30 cellular contexts compared by ENCODE assay signal in the genomic region with DNA sequence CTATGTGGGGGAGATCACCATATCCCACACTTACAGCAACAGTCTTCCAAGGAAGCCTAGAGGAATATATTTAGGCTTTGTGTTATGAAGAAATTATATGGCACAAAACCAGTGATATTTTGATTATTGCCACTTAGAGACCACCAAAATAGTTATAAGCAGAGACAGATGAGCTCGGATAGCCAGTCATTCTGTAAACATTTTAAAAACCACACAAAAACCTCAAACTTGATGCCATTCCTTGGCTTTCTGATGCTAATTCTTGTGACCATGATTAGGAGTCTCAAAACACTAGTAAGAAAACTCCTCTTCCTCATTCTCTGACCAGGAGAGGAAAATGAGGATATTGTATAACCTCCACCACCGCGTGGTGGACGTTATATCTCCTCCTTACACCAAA.
"Had no signal": no experiment of that assay in that cellular context is flagged by ENCODE, and none has a peak within 500 bp of the region (broad histone marks: within the 10 kb centered on the region; RNA-seq: fewer than 3 reads in every experiment).

No MANE protein-coding gene starts in this region.

- H3K36me3 Mint-ChIP-seq: WTC11 had no signal

- ATAC-seq: Panc1, Right ventricle myocardium inferior, SK-N-SH treated with all-trans-retinoic acid at 6 μM for 48 hours, WTC11 had no signal

- H3K27me3 ChIP-seq: brain microvascular endothelial cell, MG63, SJCRH30 had no signal

- H3K36me3 ChIP-seq: brain microvascular endothelial cell, cardiac muscle cell, MG63, SJCRH30 had no signal

- H3K9me3 Mint-ChIP-seq: activated T-cell treated with anti-CD3 and anti-CD28 coated beads, Interleukin-2, amount 50 U/mL, for 4 hours; T-helper 1 cell treated with Interleukin-12 subunit alpha and Interleukin-12 subunit beta and Interleukin-4 antibody, amounts not matched to agents 30 μg/mL and 1 μg/mL, for 36 hours; WTC11 had no signal

- H3K27ac ChIP-seq: brain microvascular endothelial cell, cardiac muscle cell, SJCRH30 had no signal

- H3K27ac Mint-ChIP-seq: activated CD4-positive, alpha-beta T cell treated with anti-CD3 and anti-CD28 coated beads, Interleukin-2, amount 10 ng/mL, durations not matched to agents 24 days and 14 days; T-helper 1 cell treated with Interleukin-12 subunit alpha and Interleukin-12 subunit beta and Interleukin-4 antibody, amounts not matched to agents 30 μg/mL and 1 μg/mL, for 36 hours; WTC11 had no signal

- DNase-seq: activated CD4-positive, alpha-beta T cell treated with anti-CD3 and anti-CD28 coated beads, Interleukin-2, amount 10 ng/mL, durations not matched to agents 24 days and 14 days; activated CD4-positive, alpha-beta T cell treated with anti-CD3 and anti-CD28 coated beads, Interleukin-2, amount 50 U/mL, for 48 hours; activated CD4-positive, CD25-positive, alpha-beta regulatory T cell treated with anti-CD3 and anti-CD28 coated beads, Interleukin-2, amount 50 U/mL, for 72 hours; activated CD8-positive, alpha-beta memory T cell treated with anti-CD3 and anti-CD28 coated beads for 24 hours; activated gamma-delta T cell; activated naive CD4-positive, alpha-beta T cell treated with anti-CD3 and anti-CD28 coated beads for 36 hours; activated T-cell treated with anti-CD3 and anti-CD28 coated beads, Interleukin-2, amount 50 U/mL, for 4 hours; amygdala; brain microvascular endothelial cell; Kasumi-1; KBM-7; MG63; NCI-H1105; NCI-H1436; NCI-H1694 treated with DMSO at 0.1 percent for 48 hours; NCI-H2029 treated with DMSO at 0.1 percent for 48 hours; NCI-H345; NCI-H510A; NCI-H526 treated with DMSO at 0.1 percent for 48 hours; NCI-H82; OCI-M1; RPMI8226; SJCRH30 had no signal

- H3K27me3 Mint-ChIP-seq: activated CD4-positive, alpha-beta T cell treated with anti-CD3 and anti-CD28 coated beads, Interleukin-2, amount 10 ng/mL, durations not matched to agents 24 days and 14 days; activated naive CD8-positive, alpha-beta T cell had no signal

- H3K4me3 ChIP-seq: cardiac muscle cell, MG63, SJCRH30 had no signal

- H3K4me3 Mint-ChIP-seq: activated CD4-positive, alpha-beta T cell treated with anti-CD3 and anti-CD28 coated beads, Interleukin-2, amount 10 ng/mL, durations not matched to agents 24 days and 14 days; activated naive CD4-positive, alpha-beta T cell treated with anti-CD3 and anti-CD28 coated beads for 36 hours; activated naive CD8-positive, alpha-beta T cell; activated T-cell treated with anti-CD3 and anti-CD28 coated beads, Interleukin-2, amount 50 U/mL, for 4 hours; T-helper 1 cell treated with Interleukin-12 subunit alpha and Interleukin-12 subunit beta and Interleukin-4 antibody, amounts not matched to agents 30 μg/mL and 1 μg/mL, for 36 hours; WTC11 had no signal

- H3K9me3 ChIP-seq: MG63 had no signal
